16 cellular contexts compared by ENCODE assay signal in genomic region chrX:404656-405055, GRCh38. TPM values are rescaled to one million over a fixed set of nuclear protein-coding genes. Genes with fewer than 3 reads are reported as not detected.
DNase-seq lines count a peak whose midpoint lies in the region; ATAC-seq lines count a peak whose summit lies in the region.
"Had no signal": no experiment of that assay in that cellular context is flagged by ENCODE, and none has a peak within 500 bp of the region (broad histone marks: within the 10 kb centered on the region; RNA-seq: fewer than 3 reads in every experiment).

No MANE protein-coding gene starts in this region.

- no peaks in the 10 kb centered on the region for H3K4me1 Mint-ChIP-seq in activated CD8-positive, alpha-beta T cell treated with anti-CD3 and anti-CD28 coated beads, Interleukin-2, amount 10 ng/mL, durations not matched to agents 7 days and 5 days (ENCODE audit: low read depth)
- no peaks in the 10 kb centered on the region for H3K4me1 Mint-ChIP-seq in natural killer cell treated with Interleukin-12 subunit alpha and Interleukin-12 subunit beta and Interleukin-15 and Interleukin-18, amount 100 ng/mL, for 72 hours (ENCODE audit: low read depth in 2 of 2)
- H3K4me1 Mint-ChIP-seq: CD4-positive, CD25-positive, alpha-beta regulatory T cell; CD8-positive, alpha-beta memory T cell had no signal

- H3K4me3 Mint-ChIP-seq in activated CD8-positive, alpha-beta T cell treated with anti-CD3 and anti-CD28 coated beads, Interleukin-2, amount 10 ng/mL, durations not matched to agents 7 days and 5 days = no peak overlapping the region
- H3K4me3 Mint-ChIP-seq in natural killer cell treated with Interleukin-12 subunit alpha and Interleukin-12 subunit beta and Interleukin-15 and Interleukin-18, amount 100 ng/mL, for 72 hours = no peak overlapping the region
- H3K4me3 Mint-ChIP-seq: CD4-positive, CD25-positive, alpha-beta regulatory T cell; CD8-positive, alpha-beta memory T cell; IgD-negative memory B cell had no signal

- intact Hi-C loops in left colon (cut with DNase I, micrococcal nuclease) = no loop called here

- ATAC-seq in left colon = peak; percentile 39
- no peak for ATAC-seq in activated CD8-positive, alpha-beta T cell treated with anti-CD3 and anti-CD28 coated beads, Interleukin-2, amount 10 ng/mL, durations not matched to agents 7 days and 5 days
- no peak for ATAC-seq in natural killer cell treated with Interleukin-12 subunit alpha and Interleukin-12 subunit beta and Interleukin-15 and Interleukin-18, amount 100 ng/mL, for 72 hours
- ATAC-seq in HG02970 (IDR thresholded peaks at IDR 0.05; ENCODE audit: low FRiP score, unreplicated experiment) = no peak
- ATAC-seq: HepG2 had no signal

- CTCF ChIA-PET in activated CD8-positive, alpha-beta T cell treated with anti-CD3 and anti-CD28 coated beads, Interleukin-2, amount 10 ng/mL, durations not matched to agents 7 days and 5 days (lab: Charles Lee) = no interaction called here

- no peak overlapping the region for H3K27ac Mint-ChIP-seq in activated CD8-positive, alpha-beta T cell treated with anti-CD3 and anti-CD28 coated beads, Interleukin-2, amount 10 ng/mL, durations not matched to agents 7 days and 5 days
- no peak overlapping the region for H3K27ac Mint-ChIP-seq in natural killer cell treated with Interleukin-12 subunit alpha and Interleukin-12 subunit beta and Interleukin-15 and Interleukin-18, amount 100 ng/mL, for 72 hours
- H3K27ac Mint-ChIP-seq: CD4-positive, CD25-positive, alpha-beta regulatory T cell; CD8-positive, alpha-beta memory T cell had no signal

- peaks cover 3% of the 10 kb centered on the region for H3K9me3 Mint-ChIP-seq in activated CD8-positive, alpha-beta T cell treated with anti-CD3 and anti-CD28 coated beads, Interleukin-2, amount 10 ng/mL, durations not matched to agents 7 days and 5 days (ENCODE audit: insufficient read depth)
- no peaks in the 10 kb centered on the region for H3K9me3 Mint-ChIP-seq in natural killer cell treated with Interleukin-12 subunit alpha and Interleukin-12 subunit beta and Interleukin-15 and Interleukin-18, amount 100 ng/mL, for 72 hours

- H3K27me3 Mint-ChIP-seq in activated CD8-positive, alpha-beta T cell treated with anti-CD3 and anti-CD28 coated beads, Interleukin-2, amount 10 ng/mL, durations not matched to agents 7 days and 5 days (ENCODE audit: low read depth) = no peaks in the 10 kb centered on the region
- no peaks in the 10 kb centered on the region for H3K27me3 Mint-ChIP-seq in natural killer cell treated with Interleukin-12 subunit alpha and Interleukin-12 subunit beta and Interleukin-15 and Interleukin-18, amount 100 ng/mL, for 72 hours
- H3K27me3 Mint-ChIP-seq: CD4-positive, CD25-positive, alpha-beta regulatory T cell; CD8-positive, alpha-beta memory T cell; IgD-negative memory B cell had no signal

- DNase-seq in epidermal melanocyte (ENCODE audit: insufficient read length, low spot score) = peak; percentile 79
- DNase-seq in left colon = no peak
- DNase-seq in pons (ENCODE audit: low spot score) = peak; percentile 67
- no peak for DNase-seq in activated CD8-positive, alpha-beta T cell treated with anti-CD3 and anti-CD28 coated beads, Interleukin-2, amount 10 ng/mL, durations not matched to agents 7 days and 5 days
- DNase-seq in natural killer cell treated with Interleukin-12 subunit alpha and Interleukin-12 subunit beta and Interleukin-15 and Interleukin-18, amount 100 ng/mL, for 72 hours (ENCODE audit: low spot score) = no peak
- no peak for DNase-seq in effector CD8-positive, alpha-beta T cell (lab: John Stamatoyannopoulos, UW)
- DNase-seq: ACHN; BE2C; C1 segment of cervical spinal cord; Caco-2; CD4-positive, CD25-positive, alpha-beta regulatory T cell; CD8-positive, alpha-beta memory T cell; HCEC 1CT had no signal

- peaks cover 5% of the 10 kb centered on the region for H3K36me3 Mint-ChIP-seq in activated CD8-positive, alpha-beta T cell treated with anti-CD3 and anti-CD28 coated beads, Interleukin-2, amount 10 ng/mL, durations not matched to agents 7 days and 5 days (ENCODE audit: low read depth)
- H3K36me3 Mint-ChIP-seq in natural killer cell treated with Interleukin-12 subunit alpha and Interleukin-12 subunit beta and Interleukin-15 and Interleukin-18, amount 100 ng/mL, for 72 hours = peaks cover 6% of the 10 kb centered on the region
- H3K36me3 Mint-ChIP-seq: CD4-positive, CD25-positive, alpha-beta regulatory T cell had no signal

- POLR2A ChIA-PET in activated CD8-positive, alpha-beta T cell treated with anti-CD3 and anti-CD28 coated beads, Interleukin-2, amount 10 ng/mL, durations not matched to agents 7 days and 5 days (lab: Charles Lee) = no interaction called here

RNA-seq across cellular contexts. Expression of gene PPP2R3B, which starts 17.9 kb away (rescaled TPM):
- total RNA-seq in left colon = 10 to 100 TPM; 10.8 to 11.3 TPM
- total RNA-seq in activated CD8-positive, alpha-beta T cell treated with anti-CD3 and anti-CD28 coated beads, Interleukin-2, amount 10 ng/mL, durations not matched to agents 7 days and 5 days = 10 to 100 TPM; 41.8 to 44.6 TPM
- total RNA-seq in natural killer cell treated with Interleukin-12 subunit alpha and Interleukin-12 subunit beta and Interleukin-15 and Interleukin-18, amount 100 ng/mL, for 72 hours = 10 to 100 TPM; 12.0 to 38.8 TPM

Comparison
In these comparisons a context has a peak if more than half of its experiments do, and no peak if none do; other contexts are left out.
1. DNase-seq: peak in epidermal melanocyte (single experiment) and pons (single experiment); none in left colon (0 of 2), activated CD8-positive, alpha-beta T cell treated with anti-CD3 and anti-CD28 coated beads, Interleukin-2, amount 10 ng/mL, durations not matched to agents 7 days and 5 days (single experiment), natural killer cell treated with Interleukin-12 subunit alpha and Interleukin-12 subunit beta and Interleukin-15 and Interleukin-18, amount 100 ng/mL, for 72 hours (single experiment) and effector CD8-positive, alpha-beta T cell (single experiment).